In genomic region chr15:52527196-52527897, GRCh38 we compare ENCODE assay signal across 8 cellular contexts. TPM values are rescaled to one million over a fixed set of nuclear protein-coding genes. Genes with fewer than 3 reads are reported as not detected.
A peak's percentile ranks its signal among the peaks of the same experiment; 100 is the strongest.
DNase-seq lines count a peak whose midpoint lies in the region; ATAC-seq and TF ChIP-seq lines count a peak whose summit lies in the region.

No MANE protein-coding gene starts in this region.

- TF ChIP-seq CTCF in GM12864 (IDR thresholded peaks at IDR 0.05; ENCODE audit: low read depth, low read length, missing control alignments): no peak
- TF ChIP-seq CTCF in esophagus squamous epithelium (IDR thresholded peaks at IDR 0.05): no peak
- no peak for TF ChIP-seq CTCF in gastrocnemius medialis (IDR thresholded peaks at IDR 0.05 in 4 of 5, conservative IDR thresholded peaks at IDR 0.05 in 1 of 5)

- no peaks in the 10 kb centered on the region for H3K36me3 ChIP-seq in SJCRH30
- no peaks in the 10 kb centered on the region for H3K36me3 ChIP-seq in esophagus squamous epithelium
- H3K36me3 ChIP-seq in gastrocnemius medialis: no peaks in the 10 kb centered on the region

- no peak for ATAC-seq in gastrocnemius medialis

- 72% methylated on average over 7 of the region's 7 CpGs for WGBS in esophagus squamous epithelium, 2 donors

- H3K4me1 ChIP-seq in SJCRH30: peaks cover 6% of the 10 kb centered on the region
- peaks cover 4 to 41% (median 28%) of the 10 kb centered on the region in 3 donors for H3K4me1 ChIP-seq in esophagus squamous epithelium
- H3K4me1 ChIP-seq in gastrocnemius medialis: peaks cover 28 to 50% of the 10 kb centered on the region in 2 donors

- no peaks in the 10 kb centered on the region for H3K9me3 ChIP-seq in SJCRH30 (replicated peaks)
- no peaks in the 10 kb centered on the region for H3K9me3 ChIP-seq in esophagus squamous epithelium
- no peaks in the 10 kb centered on the region for H3K9me3 ChIP-seq in gastrocnemius medialis

- TF ChIP-seq POLR2A in esophagus squamous epithelium (IDR thresholded peaks at IDR 0.05): no peak
- TF ChIP-seq POLR2A in gastrocnemius medialis (IDR thresholded peaks at IDR 0.05): no peak

- H3K4me3 ChIP-seq in GM12864 (ENCODE audit: low read depth, low read length): peak overlapping the region; percentile 77
- peak overlapping the region; percentile 91; the same call in 1 of the 2 replicates for H3K4me3 ChIP-seq in SJCRH30
- peak overlapping the region; percentile 52 to 90 (median 83) for H3K4me3 ChIP-seq in esophagus squamous epithelium
- H3K4me3 ChIP-seq in gastrocnemius medialis: peak overlapping the region in 3 of 4 donors; percentile 67 to 94 (median 93)

- DNase-seq in GM12864 (ENCODE audit: low read depth): no peak
- no peak for DNase-seq in SJCRH30
- DNase-seq in esophagus squamous epithelium (lab: John Stamatoyannopoulos, UW): no peak
- no peak for DNase-seq in gastrocnemius medialis
- DNase-seq in NCI-H1930 (lab: John Stamatoyannopoulos, UW): no peak
- DNase-seq in hepatic stellate cell (ENCODE audit: low spot score): no peak
- no peak for DNase-seq in SKM-1 treated with dmso at 0.1 percent for 144 hours (lab: John Stamatoyannopoulos, UW; ENCODE audit: unreplicated experiment)
- no peak for DNase-seq in activated CD4-positive, alpha-beta T cell treated with anti-CD3 and anti-CD28 coated beads for 48 hours

- in situ Hi-C loops in gastrocnemius medialis (cut with MboI; ENCODE audit: low sequenced_read_pairs in 4 of 4): loop anchor here in 2 of 4 donors (10.0 kb wide), 2 partner anchors 183 to 207 kb away; no protein-coding TSS in a partner anchor

- H3K27me3 ChIP-seq in SJCRH30 (no peaks in the 10 kb centered on the region), esophagus squamous epithelium (peaks cover 0 to 23% (median 0%) of the 10 kb centered on the region in 4 donors), gastrocnemius medialis (no peaks in the 10 kb centered on the region)

- no peak overlapping the region for H3K27ac ChIP-seq in SJCRH30
- peak overlapping the region; percentile 66 to 94 (median 86) for H3K27ac ChIP-seq in esophagus squamous epithelium
- peak overlapping the region; percentile 79 to 93 (median 91) for H3K27ac ChIP-seq in gastrocnemius medialis

- intact Hi-C loops in esophagus squamous epithelium (cut with DNase I): no loop called here
- intact Hi-C loops in gastrocnemius medialis (cut with DNase I; ENCODE audit: low total_unique reads): loop anchor here (5.0 to 10.0 kb wide), 2 partner anchors 35 to 193 kb away; no protein-coding TSS in a partner anchor

RNA-seq across cellular contexts. Expression of gene MYO5A, which starts 1.3 kb away (rescaled TPM):
- 15.2 and 15.5 TPM in 2 replicates for total RNA-seq in SJCRH30 (2014; rRNA removed; shearing (Covaris generic))
- 10 to 100 TPM; 11.3 to 24.6 (median 22.3) TPM for total RNA-seq in esophagus squamous epithelium
- 10 to 100 TPM in 2 of 4 donors, 1 to 10 TPM in 2; 5.8 to 51.2 (median 10.2) TPM for total RNA-seq in gastrocnemius medialis

RNA-seq across cellular contexts. Expression of gene ARPP19, which starts 41.5 kb away (rescaled TPM):
- total RNA-seq in SJCRH30 (2014; rRNA removed; shearing (Covaris generic)): 88.2 and 96.1 TPM in 2 replicates
- total RNA-seq in esophagus squamous epithelium: 100 to 1,000 TPM in 3 of 4 donors, 10 to 100 TPM in 1; 44.1 to 114 (median 105) TPM
- total RNA-seq in gastrocnemius medialis: 100 to 1,000 TPM; 153 to 428 (median 207) TPM
